ENCODE assay signal across 25 cellular contexts in genomic region chr18:26425148-26425531, GRCh38.
DNase-seq lines count a peak whose midpoint lies in the region; ATAC-seq, FAIRE-seq and TF ChIP-seq lines count a peak whose summit lies in the region.
"Had no signal": no experiment of that assay in that cellular context is flagged by ENCODE, and none has a peak within 500 bp of the region (broad histone marks: within the 10 kb centered on the region; RNA-seq: fewer than 3 reads in every experiment).

No MANE protein-coding gene starts in this region.

- H3K4me3 Mint-ChIP-seq in naive thymus-derived CD8-positive, alpha-beta T cell = no peak overlapping the region
- H3K4me3 Mint-ChIP-seq: activated T-cell treated with anti-CD3 and anti-CD28 coated beads, Interleukin-2, amount 50 U/mL, for 4 hours; endodermal cell; H9 had no signal

- no peaks in the 10 kb centered on the region for H4K20me1 ChIP-seq in GM23248 (ENCODE audit: insufficient read depth)

- no peaks in the 10 kb centered on the region for H3K79me2 ChIP-seq in GM23248 (ENCODE audit: insufficient read depth)

- no peak for FAIRE-seq in urothelium cell line (lab: Jason Lieb, UNC)

- WGBS in GM23248 (ENCODE audit: low coverage in 1 of 2, low lambda C conversion rate in 2 of 2, missing lambda C conversion rate in 2 of 2), 2 experiments = 58 to 62% methylated on average over 5 of the region's 5 CpGs

- H3K27ac ChIP-seq in GM23248 = no peak overlapping the region
- H3K27ac ChIP-seq: adrenal gland, coronary artery, testis had no signal

- no peak for TF ChIP-seq CTCF in kidney epithelial cell (IDR thresholded peaks at IDR 0.05; ENCODE audit: insufficient read depth, low read length, poor library complexity, severe bottlenecking)

- POLR2A ChIA-PET in naive thymus-derived CD8-positive, alpha-beta T cell (lab: Charles Lee) = no interaction called here

- H3K9ac ChIP-seq in GM23248 = no peak overlapping the region

- H3F3A ChIP-seq in GM23248 (ENCODE audit: insufficient read depth) = 0 out of 2 replicates have a peak, but pooled peaks cover 3% of the 10 kb centered on the region

- H3K4me3 ChIP-seq in GM23248 (no peak overlapping the region), kidney epithelial cell (ENCODE audit: low read depth, low read length) (no peak overlapping the region)
- H3K4me3 ChIP-seq: adrenal gland, coronary artery, testis had no signal

- H3K4me1 ChIP-seq in GM23248 (ENCODE audit: insufficient read depth) = peaks cover 11% of the 10 kb centered on the region
- H3K4me1 ChIP-seq: Caco-2, testis had no signal

- H3K27me3 Mint-ChIP-seq in naive thymus-derived CD8-positive, alpha-beta T cell = no peaks in the 10 kb centered on the region

- no peak overlapping the region for H3K27ac Mint-ChIP-seq in naive thymus-derived CD8-positive, alpha-beta T cell
- H3K27ac Mint-ChIP-seq: endodermal cell, H9 had no signal

- H3K9me3 ChIP-seq in GM23248 (ENCODE audit: low read depth) = no peaks in the 10 kb centered on the region
- H3K9me3 ChIP-seq: adrenal gland, Caco-2, testis had no signal

- in situ Hi-C loops in GM23248 (cut with MboI) = no loop called here

- H3K9me2 ChIP-seq in GM23248 (ENCODE audit: insufficient read depth) = no peaks in the 10 kb centered on the region

- H3K36me3 ChIP-seq in GM23248 (ENCODE audit: low read depth) = no peaks in the 10 kb centered on the region
- H3K36me3 ChIP-seq in kidney epithelial cell (ENCODE audit: control insufficient read depth, insufficient read depth, low read length) = no peaks in the 10 kb centered on the region
- H3K36me3 ChIP-seq: adrenal gland had no signal

- no peaks in the 10 kb centered on the region for H3K27me3 ChIP-seq in GM23248 (replicated peaks; ENCODE audit: insufficient read depth)
- H3K27me3 ChIP-seq in kidney epithelial cell (ENCODE audit: control insufficient read depth, insufficient read depth, low read length) = no peaks in the 10 kb centered on the region
- H3K27me3 ChIP-seq: adrenal gland, testis had no signal

- H3K9me3 Mint-ChIP-seq in naive thymus-derived CD8-positive, alpha-beta T cell = no peaks in the 10 kb centered on the region
- H3K9me3 Mint-ChIP-seq: activated T-cell treated with anti-CD3 and anti-CD28 coated beads, Interleukin-2, amount 50 U/mL, for 4 hours; endodermal cell; H9 had no signal

- no peak for ATAC-seq in naive thymus-derived CD8-positive, alpha-beta T cell
- no peak for ATAC-seq in activated CD4-positive, CD25-positive, alpha-beta regulatory T cell treated with anti-CD3 and anti-CD28 coated beads, Interleukin-2, amount 50 U/mL, for 24 hours
- ATAC-seq: activated T-cell treated with anti-CD3 and anti-CD28 coated beads, Interleukin-2, amount 50 U/mL, for 4 hours had no signal

- no peaks in the 10 kb centered on the region for H3K36me3 Mint-ChIP-seq in naive thymus-derived CD8-positive, alpha-beta T cell

- no peak overlapping the region for H2AFZ ChIP-seq in GM23248

- H3K4me2 ChIP-seq in GM23248 (ENCODE audit: unreplicated experiment) = no peak overlapping the region

- no peaks in the 10 kb centered on the region for H3K4me1 Mint-ChIP-seq in naive thymus-derived CD8-positive, alpha-beta T cell

- DNase-seq in AG08395 (ENCODE audit: low spot score) (peak; percentile 11), GM23248 (peak; percentile 80), amniotic epithelial cell (ENCODE audit: low read depth) (peak; percentile 89), kidney epithelial cell (ENCODE audit: low read depth) (peak; percentile 42), SIG-M5 treated with dmso at 0.1 percent for 504 hours (lab: John Stamatoyannopoulos, UW; ENCODE audit: unreplicated experiment) (no peak), urothelium cell line (ENCODE audit: low spot score) (no peak)
- no peak for DNase-seq in naive thymus-derived CD8-positive, alpha-beta T cell
- DNase-seq: activated CD4-positive, alpha-beta T cell treated with anti-CD3 and anti-CD28 coated beads for 48 hours; activated naive CD4-positive, alpha-beta T cell treated with Interleukin-2 at 50 U/mL for 16 hours; activated T-cell treated with anti-CD3 and anti-CD28 coated beads, Interleukin-2, amount 50 U/mL, for 4 hours; C1 segment of cervical spinal cord; Caco-2; endodermal cell; H9; mesenchymal stem cell; NCI-H1105; NCI-H2081; nucleus accumbens; SIG-M5; stimulated activated CD4-positive, alpha-beta T cell treated with anti-CD3 and anti-CD28 coated beads, Interleukin-4, amount 100 ng/mL, for 4 hours; stimulated activated naive CD4-positive, alpha-beta T cell; testis had no signal

Comparison
In these comparisons a context has a peak if more than half of its experiments do, and no peak if none do; other contexts are left out.
1. DNase-seq: peak in AG08395 (single experiment), GM23248 (single experiment), amniotic epithelial cell (single experiment) and kidney epithelial cell (single experiment); none in naive thymus-derived CD8-positive, alpha-beta T cell (0 of 10), SIG-M5 treated with dmso at 0.1 percent for 504 hours (single experiment) and urothelium cell line (single experiment).